In the genomic region with DNA sequence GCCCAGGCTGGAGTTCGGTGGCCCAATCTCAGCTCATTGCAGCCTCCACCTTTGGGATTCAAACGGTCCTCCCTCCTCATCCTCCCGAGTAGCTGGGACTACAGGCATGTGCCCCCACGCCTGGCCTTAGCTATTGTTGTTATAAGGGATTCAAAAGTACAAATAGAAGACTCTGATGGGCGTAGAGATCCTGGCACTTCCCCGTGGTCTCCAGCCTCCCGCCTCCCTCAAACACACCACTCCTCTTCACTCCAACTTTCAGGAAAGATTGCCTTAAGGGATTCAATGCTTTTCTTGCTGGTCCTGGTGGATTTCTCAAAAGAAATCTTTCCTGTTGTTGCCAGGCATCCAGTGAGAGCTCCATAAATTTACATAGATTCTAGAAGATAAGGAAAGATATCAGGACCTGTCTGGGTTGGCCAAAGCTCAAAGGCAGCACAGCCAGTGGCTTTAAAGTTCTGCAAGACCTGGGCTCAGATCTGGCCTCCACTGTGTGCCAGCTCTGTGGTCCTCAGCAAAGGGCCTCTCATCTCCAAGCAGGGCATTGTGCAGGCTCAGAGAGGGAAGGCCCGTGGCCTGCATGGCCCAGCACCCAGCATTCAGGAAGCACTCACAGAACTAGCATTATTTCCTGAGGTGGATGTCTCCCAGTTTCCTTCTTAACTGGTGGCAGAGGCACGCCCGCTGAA, we compare ENCODE assay signal across 10 cellular contexts. TPM values are rescaled to one million over a fixed set of nuclear protein-coding genes. Genes with fewer than 3 reads are reported as not detected.
DNase-seq lines count a peak whose midpoint lies in the region; ATAC-seq and TF ChIP-seq lines count a peak whose summit lies in the region.
"Had no signal": no experiment of that assay in that cellular context is flagged by ENCODE, and none has a peak within 500 bp of the region (broad histone marks: within the 10 kb centered on the region; RNA-seq: fewer than 3 reads in every experiment).

No MANE protein-coding gene starts in this region.

- no peak overlapping the region for H2AFZ ChIP-seq in GM23338

- H3K9me3 Mint-ChIP-seq in GM23338 = no peaks in the 10 kb centered on the region

- peak overlapping the region; percentile 85 for H3K4me3 ChIP-seq in GM23338
- peak overlapping the region; percentile 68 for H3K4me3 ChIP-seq in WERI-Rb-1 (ENCODE audit: low read depth, low read length)
- peak overlapping the region; percentile 58 for H3K4me3 ChIP-seq in right cardiac atrium (ENCODE audit: low read length)
- H3K4me3 ChIP-seq in retinal pigment epithelial cell (ENCODE audit: low read length) = peak overlapping the region; percentile 37

- H3F3A ChIP-seq in GM23338 (replicated peaks; ENCODE audit: low read depth) = peaks cover 9% of the 10 kb centered on the region; the same call in 1 of the 2 replicates

- H3K4me3 Mint-ChIP-seq in GM23338 = peak overlapping the region; percentile 75

- TF ChIP-seq CTCF in GM23338 (conservative IDR thresholded peaks at IDR 0.05; ENCODE audit: low read depth in 2 of 2) (no peak), WERI-Rb-1 (IDR thresholded peaks at IDR 0.05; ENCODE audit: low read depth, low read length) (no peak), retinal pigment epithelial cell (conservative IDR thresholded peaks at IDR 0.05; ENCODE audit: low read depth, low read length) (no peak)

- H3K4me2 ChIP-seq in GM23338 = peak overlapping the region; percentile 81

- H3K27ac ChIP-seq in GM23338 (ENCODE audit: low read depth) (peak overlapping the region; percentile 88), WERI-Rb-1 (no peak overlapping the region), right cardiac atrium (ENCODE audit: low read length) (no peak overlapping the region)
- H3K27ac ChIP-seq: HL-60 had no signal

- H3K27ac Mint-ChIP-seq in GM23338 = peak overlapping the region; percentile 69; the same call in 1 of the 2 replicates

- peaks cover 20% of the 10 kb centered on the region for H3K79me2 ChIP-seq in GM23338 (replicated peaks; ENCODE audit: insufficient read depth)

- H3K9me3 ChIP-seq in WERI-Rb-1 (ENCODE audit: severe bottlenecking) (no peaks in the 10 kb centered on the region), right cardiac atrium (ENCODE audit: control insufficient read depth, low read length) (no peaks in the 10 kb centered on the region)

- no peak for ATAC-seq in GM23338
- ATAC-seq in right cardiac atrium = no peak
- no peak for ATAC-seq in HG02938 (IDR thresholded peaks at IDR 0.05; ENCODE audit: unreplicated experiment)
- no peak for ATAC-seq in HG03457 (IDR thresholded peaks at IDR 0.05; ENCODE audit: unreplicated experiment)
- ATAC-seq in GM18502 (IDR thresholded peaks at IDR 0.05; ENCODE audit: poor library complexity, unreplicated experiment) = no peak

- H3K36me3 ChIP-seq in GM23338 (ENCODE audit: insufficient read depth) (no peaks in the 10 kb centered on the region), WERI-Rb-1 (peaks cover 17% of the 10 kb centered on the region)

- DNase-seq in GM23338 (ENCODE audit: low spot score) = no peak
- DNase-seq in WERI-Rb-1 = no peak
- DNase-seq in right cardiac atrium = peak in 1 of 3 donors; percentile 63
- DNase-seq in retinal pigment epithelial cell (ENCODE audit: low read depth) = no peak
- no peak for DNase-seq in H4 (ENCODE audit: low spot score)
- DNase-seq: NCI-H524 had no signal

- H3K27me3 Mint-ChIP-seq in GM23338 (ENCODE audit: insufficient read depth, low read depth, poor library complexity) = peaks cover 12% of the 10 kb centered on the region

- no peaks in the 10 kb centered on the region; the same call in 1 of the 2 replicates for H4K20me1 ChIP-seq in GM23338 (replicated peaks; ENCODE audit: insufficient read depth)

- H3K4me1 Mint-ChIP-seq in GM23338 = peaks cover 48% of the 10 kb centered on the region

- WGBS in right cardiac atrium = 40% methylated on average over 10 of the region's 10 CpGs

- H3K9me2 ChIP-seq in GM23338 (ENCODE audit: insufficient read depth) = no peaks in the 10 kb centered on the region

- intact Hi-C loops in right cardiac atrium (cut with DNase I) = no loop called here

- H3K4me1 ChIP-seq in GM23338 (ENCODE audit: insufficient read depth) = peaks cover 41% of the 10 kb centered on the region
- peaks cover 2% of the 10 kb centered on the region for H3K4me1 ChIP-seq in right cardiac atrium (ENCODE audit: control insufficient read depth, insufficient read depth, low read length)

- H3K27me3 ChIP-seq in GM23338 (ENCODE audit: insufficient read depth) = no peaks in the 10 kb centered on the region
- no peaks in the 10 kb centered on the region for H3K27me3 ChIP-seq in WERI-Rb-1 (ENCODE audit: insufficient read depth, low read depth, severe bottlenecking)
- no peaks in the 10 kb centered on the region for H3K27me3 ChIP-seq in right cardiac atrium (ENCODE audit: control insufficient read depth, insufficient read depth)

- peaks cover 34% of the 10 kb centered on the region for H3K36me3 Mint-ChIP-seq in GM23338 (ENCODE audit: low read depth)

TF ChIP-seq in GM23338, 12 proteins besides CTCF, POLR2A, EP300 and RAD21:
- TF ChIP-seq ZNF114 (CRISPR knock-in tag; IDR thresholded peaks at IDR 0.05) = no peak

RNA-seq across cellular contexts. Expression of a gene that starts 1.1 kb away (rescaled TPM):
- 82.6 and 87.8 TPM in 2 replicates for total RNA-seq in GM23338 (2014; rRNA removed; shearing (Covaris generic))
- polyA plus RNA-seq in GM23338 (2016; fragmentation: Nextera tagmentation; extraction: Ambion mirVana) (75.8 and 76.4 TPM in 2 replicates), right cardiac atrium (15.7 TPM)
- total RNA-seq in right cardiac atrium = 10 to 100 TPM in 3 of 4 donors, 1 to 10 TPM in 1; 6.9 to 22.7 (median 16.5) TPM
- total RNA-seq in H4 (2014; rRNA removed; shearing (Covaris generic)) = 3.3 TPM in 2 replicates

RNA-seq across cellular contexts. Expression of a gene that starts 28.0 kb away (rescaled TPM):
- total RNA-seq in GM23338 (2014; rRNA removed; shearing (Covaris generic)) = 33.3 and 57.0 TPM in 2 replicates
- polyA plus RNA-seq in GM23338 (2016; fragmentation: Nextera tagmentation; extraction: Ambion mirVana) (36.0 and 44.5 TPM in 2 replicates), right cardiac atrium (12.0 TPM)
- total RNA-seq in right cardiac atrium = 10 to 100 TPM; 27.0 to 34.6 (median 29.6) TPM
- total RNA-seq in H4 (2014; rRNA removed; shearing (Covaris generic)) = 10.5 and 15.6 TPM in 2 replicates
